In the genomic region with DNA sequence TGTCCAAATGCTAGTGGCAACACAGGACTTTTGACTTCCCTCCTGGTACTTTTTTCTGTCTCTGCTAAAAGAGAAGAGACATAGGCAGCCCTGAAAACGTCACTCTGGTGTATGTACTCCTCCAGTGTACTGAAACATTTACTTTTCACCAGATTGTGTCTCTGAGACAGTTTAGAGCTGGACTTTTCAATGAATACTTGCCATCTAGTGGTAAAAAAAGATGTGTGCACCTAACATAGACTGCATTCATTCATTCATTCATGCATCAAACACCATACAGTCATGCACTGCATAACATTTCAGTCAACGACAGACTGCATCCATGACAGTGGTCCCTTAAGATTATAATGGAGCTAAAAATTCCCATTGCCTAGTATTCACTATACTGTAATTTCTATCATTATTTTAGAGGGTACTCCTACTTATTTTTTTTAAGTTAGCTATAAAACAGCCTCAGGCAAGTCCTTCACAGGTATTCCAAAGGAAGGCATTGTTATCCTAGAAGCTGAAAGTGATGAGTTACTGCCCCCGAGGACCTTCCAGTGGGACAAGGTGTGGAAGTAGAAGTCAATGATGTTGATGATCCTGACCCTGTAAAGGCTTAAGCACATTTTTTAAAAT, we compare ENCODE assay signal across 8 cellular contexts.
DNase-seq lines count a peak whose midpoint lies in the region; ATAC-seq and TF ChIP-seq lines count a peak whose summit lies in the region.

No MANE protein-coding gene starts in this region.

- DNase-seq in NCI-H1105 treated with DMSO at 0.1 percent for 48 hours (lab: John Stamatoyannopoulos, UW) = peak; percentile 40
- no peak for DNase-seq in NCI-H1105 (lab: John Stamatoyannopoulos, UW)
- peak; percentile 68 for DNase-seq in fibroblast of the aortic adventitia (ENCODE audit: low read depth)
- peak; percentile 56 for DNase-seq in renal cortical epithelial cell (ENCODE audit: low read depth)
- DNase-seq in occipital lobe (lab: John Stamatoyannopoulos, UW) = no peak

- ATAC-seq in HG03095 (IDR thresholded peaks at IDR 0.05; ENCODE audit: unreplicated experiment) (peak; percentile 62), SK-N-SH treated with all-trans-retinoic acid at 6 μM for 48 hours (peak; percentile 86), GM18511 (IDR thresholded peaks at IDR 0.05; ENCODE audit: unreplicated experiment) (no peak)

- no peak overlapping the region for H3K4me3 ChIP-seq in fibroblast of the aortic adventitia (ENCODE audit: low read depth, low read length)

- TF ChIP-seq CTCF in fibroblast of the aortic adventitia (IDR thresholded peaks at IDR 0.05; ENCODE audit: insufficient read depth, low read length) = peak; percentile 70

TF ChIP-seq in SK-N-SH treated with all-trans-retinoic acid at 6 μM for 48 hours, 23 proteins besides CTCF, POLR2A, EP300 and RAD21:
- no peak for TF ChIP-seq ESRRG (CRISPR knock-in tag; IDR thresholded peaks at IDR 0.05)
- TF ChIP-seq PPARA (CRISPR knock-in tag; IDR thresholded peaks at IDR 0.05; ENCODE audit: borderline replicate concordance) = no peak
- TF ChIP-seq PATZ1 (CRISPR knock-in tag; IDR thresholded peaks at IDR 0.05; ENCODE audit: borderline replicate concordance) = no peak
- no peak for TF ChIP-seq RARB (CRISPR knock-in tag; IDR thresholded peaks at IDR 0.05)
- no peak for TF ChIP-seq ZFP3 (CRISPR knock-in tag; IDR thresholded peaks at IDR 0.05)
- TF ChIP-seq ZNF8 (CRISPR knock-in tag; IDR thresholded peaks at IDR 0.05) = no peak
- no peak for TF ChIP-seq CSDC2 (CRISPR knock-in tag; IDR thresholded peaks at IDR 0.05)
- TF ChIP-seq BACH2 (CRISPR knock-in tag; IDR thresholded peaks at IDR 0.05; ENCODE audit: borderline replicate concordance) = no peak
- no peak for TF ChIP-seq ZFP30 (CRISPR knock-in tag; IDR thresholded peaks at IDR 0.05)
- TF ChIP-seq CREB5 (CRISPR knock-in tag; IDR thresholded peaks at IDR 0.05; ENCODE audit: low read depth) = no peak
- TF ChIP-seq ISL1 (CRISPR knock-in tag; IDR thresholded peaks at IDR 0.05) = no peak
- TF ChIP-seq GLIS3 (CRISPR knock-in tag; IDR thresholded peaks at IDR 0.05) = no peak

Comparison
In these comparisons a context has a peak if more than half of its experiments do, and no peak if none do; other contexts are left out.
1. DNase-seq: peak in NCI-H1105 treated with DMSO at 0.1 percent for 48 hours (single experiment), fibroblast of the aortic adventitia (single experiment) and renal cortical epithelial cell (single experiment); none in NCI-H1105 (single experiment) and occipital lobe (single experiment).